ENCODE assay signal across 1 cellular context in genomic region chr12:53049582-53050318, GRCh38.
TF ChIP-seq lines count a peak whose summit lies in the region.

A gene with protein sequence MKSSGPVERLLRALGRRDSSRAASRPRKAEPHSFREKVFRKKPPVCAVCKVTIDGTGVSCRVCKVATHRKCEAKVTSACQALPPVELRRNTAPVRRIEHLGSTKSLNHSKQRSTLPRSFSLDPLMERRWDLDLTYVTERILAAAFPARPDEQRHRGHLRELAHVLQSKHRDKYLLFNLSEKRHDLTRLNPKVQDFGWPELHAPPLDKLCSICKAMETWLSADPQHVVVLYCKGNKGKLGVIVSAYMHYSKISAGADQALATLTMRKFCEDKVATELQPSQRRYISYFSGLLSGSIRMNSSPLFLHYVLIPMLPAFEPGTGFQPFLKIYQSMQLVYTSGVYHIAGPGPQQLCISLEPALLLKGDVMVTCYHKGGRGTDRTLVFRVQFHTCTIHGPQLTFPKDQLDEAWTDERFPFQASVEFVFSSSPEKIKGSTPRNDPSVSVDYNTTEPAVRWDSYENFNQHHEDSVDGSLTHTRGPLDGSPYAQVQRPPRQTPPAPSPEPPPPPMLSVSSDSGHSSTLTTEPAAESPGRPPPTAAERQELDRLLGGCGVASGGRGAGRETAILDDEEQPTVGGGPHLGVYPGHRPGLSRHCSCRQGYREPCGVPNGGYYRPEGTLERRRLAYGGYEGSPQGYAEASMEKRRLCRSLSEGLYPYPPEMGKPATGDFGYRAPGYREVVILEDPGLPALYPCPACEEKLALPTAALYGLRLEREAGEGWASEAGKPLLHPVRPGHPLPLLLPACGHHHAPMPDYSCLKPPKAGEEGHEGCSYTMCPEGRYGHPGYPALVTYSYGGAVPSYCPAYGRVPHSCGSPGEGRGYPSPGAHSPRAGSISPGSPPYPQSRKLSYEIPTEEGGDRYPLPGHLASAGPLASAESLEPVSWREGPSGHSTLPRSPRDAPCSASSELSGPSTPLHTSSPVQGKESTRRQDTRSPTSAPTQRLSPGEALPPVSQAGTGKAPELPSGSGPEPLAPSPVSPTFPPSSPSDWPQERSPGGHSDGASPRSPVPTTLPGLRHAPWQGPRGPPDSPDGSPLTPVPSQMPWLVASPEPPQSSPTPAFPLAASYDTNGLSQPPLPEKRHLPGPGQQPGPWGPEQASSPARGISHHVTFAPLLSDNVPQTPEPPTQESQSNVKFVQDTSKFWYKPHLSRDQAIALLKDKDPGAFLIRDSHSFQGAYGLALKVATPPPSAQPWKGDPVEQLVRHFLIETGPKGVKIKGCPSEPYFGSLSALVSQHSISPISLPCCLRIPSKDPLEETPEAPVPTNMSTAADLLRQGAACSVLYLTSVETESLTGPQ (N-terminal part only) (plus strand): TSS chr12:53050065. CDS start chr12:53050186, 121 bp downstream.

TF ChIP-seq in HepG2, 621 proteins besides CTCF, POLR2A, EP300 and RAD21 (continued from another document and continues in another):
- TF ChIP-seq FOXA1 (IDR thresholded peaks at IDR 0.05) (no peak), FOXA1 (CRISPR knock-in tag; IDR thresholded peaks at IDR 0.05) (no peak), ZFP36L2 (CRISPR knock-in tag; IDR thresholded peaks at IDR 0.05) (no peak), IKZF4 (CRISPR knock-in tag; IDR thresholded peaks at IDR 0.05; ENCODE audit: borderline replicate concordance, low read depth, not compliant biosample characterization) (peak; percentile 31), ZNF546 (CRISPR knock-in tag; conservative IDR thresholded peaks at IDR 0.05) (no peak), TCF7 (IDR thresholded peaks at IDR 0.05; ENCODE audit: low read depth) (no peak), EEA1 (CRISPR knock-in tag; IDR thresholded peaks at IDR 0.05; ENCODE audit: borderline replicate concordance) (no peak), RFX3 (CRISPR knock-in tag; IDR thresholded peaks at IDR 0.05) (no peak), ZFP37 (CRISPR knock-in tag; IDR thresholded peaks at IDR 0.05; ENCODE audit: borderline replicate concordance) (peak; percentile 18; the same call in 1 of the 2 replicates), ZNF326 (CRISPR knock-in tag; IDR thresholded peaks at IDR 0.05; ENCODE audit: borderline replicate concordance) (no peak), ZBTB42 (CRISPR knock-in tag; IDR thresholded peaks at IDR 0.05) (no peak), HMGA1 (CRISPR knock-in tag; conservative IDR thresholded peaks at IDR 0.05) (no peak), CSRNP2 (CRISPR knock-in tag; conservative IDR thresholded peaks at IDR 0.05; ENCODE audit: low read depth) (no peak), KDM4B (CRISPR knock-in tag; IDR thresholded peaks at IDR 0.05) (no peak), RBM39 (IDR thresholded peaks at IDR 0.05; ENCODE audit: low read depth, low read length, poor library complexity, severe bottlenecking) (peak; percentile 64), KDM5A (IDR thresholded peaks at IDR 0.05; ENCODE audit: borderline replicate concordance, low read length) (no peak), ZNF564 (CRISPR knock-in tag; IDR thresholded peaks at IDR 0.05) (no peak; the same call in 1 of the 2 replicates), CBX1 (IDR thresholded peaks at IDR 0.05; ENCODE audit: low read depth) (no peak), TBX2 (CRISPR knock-in tag; IDR thresholded peaks at IDR 0.05; ENCODE audit: borderline replicate concordance) (peak; percentile 73; the same call in 1 of the 2 replicates), ZNF18 (CRISPR knock-in tag; IDR thresholded peaks at IDR 0.05; ENCODE audit: insufficient replicate concordance) (peak; percentile 70), SMAD3 (CRISPR knock-in tag; IDR thresholded peaks at IDR 0.05) (peak; percentile 39; the same call in 1 of the 2 replicates), ARNT2 (CRISPR knock-in tag; IDR thresholded peaks at IDR 0.05; ENCODE audit: low read depth) (no peak; the same call in 1 of the 2 replicates), ZNF589 (CRISPR knock-in tag; conservative IDR thresholded peaks at IDR 0.05) (no peak), ETS1 (CRISPR knock-in tag; IDR thresholded peaks at IDR 0.05) (no peak), FOSL2 (CRISPR knock-in tag; IDR thresholded peaks at IDR 0.05) (no peak; the same call in 1 of the 2 replicates), BORCS8-MEF2B (CRISPR knock-in tag; IDR thresholded peaks at IDR 0.05) (no peak), KLF6 (CRISPR knock-in tag; IDR thresholded peaks at IDR 0.05) (no peak), ZNF766 (CRISPR knock-in tag; IDR thresholded peaks at IDR 0.05; ENCODE audit: borderline replicate concordance) (no peak), MXD3 (CRISPR knock-in tag; IDR thresholded peaks at IDR 0.05) (peak; percentile 64; the same call in 1 of the 2 replicates), AGO2 (optimal IDR thresholded peaks at IDR 0.05; ENCODE audit: low read depth, low read length) (peak; percentile 79), ZNF724P (CRISPR knock-in tag; IDR thresholded peaks at IDR 0.05; ENCODE audit: borderline replicate concordance) (no peak)
- TF ChIP-seq, protein P1, sequence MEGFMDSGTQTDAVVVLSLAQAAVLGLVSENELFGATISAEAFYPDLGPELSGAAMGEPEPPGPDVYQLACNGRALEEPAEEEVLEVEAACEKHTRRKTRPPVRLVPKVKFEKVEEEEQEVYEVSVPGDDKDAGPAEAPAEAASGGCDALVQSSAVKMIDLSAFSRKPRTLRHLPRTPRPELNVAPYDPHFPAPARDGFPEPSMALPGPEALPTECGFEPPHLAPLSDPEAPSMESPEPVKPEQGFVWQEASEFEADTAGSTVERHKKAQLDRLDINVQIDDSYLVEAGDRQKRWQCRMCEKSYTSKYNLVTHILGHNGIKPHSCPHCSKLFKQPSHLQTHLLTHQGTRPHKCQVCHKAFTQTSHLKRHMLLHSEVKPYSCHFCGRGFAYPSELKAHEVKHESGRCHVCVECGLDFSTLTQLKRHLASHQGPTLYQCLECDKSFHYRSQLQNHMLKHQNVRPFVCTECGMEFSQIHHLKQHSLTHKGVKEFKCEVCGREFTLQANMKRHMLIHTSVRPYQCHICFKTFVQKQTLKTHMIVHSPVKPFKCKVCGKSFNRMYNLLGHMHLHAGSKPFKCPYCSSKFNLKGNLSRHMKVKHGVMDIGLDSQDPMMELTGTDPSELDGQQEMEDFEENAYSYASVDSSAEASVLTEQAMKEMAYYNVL (CRISPR knock-in tag; IDR thresholded peaks at IDR 0.05; ENCODE audit: borderline replicate concordance) = peak; percentile 59; the same call in 1 of the 2 replicates
- TF ChIP-seq, protein P2, sequence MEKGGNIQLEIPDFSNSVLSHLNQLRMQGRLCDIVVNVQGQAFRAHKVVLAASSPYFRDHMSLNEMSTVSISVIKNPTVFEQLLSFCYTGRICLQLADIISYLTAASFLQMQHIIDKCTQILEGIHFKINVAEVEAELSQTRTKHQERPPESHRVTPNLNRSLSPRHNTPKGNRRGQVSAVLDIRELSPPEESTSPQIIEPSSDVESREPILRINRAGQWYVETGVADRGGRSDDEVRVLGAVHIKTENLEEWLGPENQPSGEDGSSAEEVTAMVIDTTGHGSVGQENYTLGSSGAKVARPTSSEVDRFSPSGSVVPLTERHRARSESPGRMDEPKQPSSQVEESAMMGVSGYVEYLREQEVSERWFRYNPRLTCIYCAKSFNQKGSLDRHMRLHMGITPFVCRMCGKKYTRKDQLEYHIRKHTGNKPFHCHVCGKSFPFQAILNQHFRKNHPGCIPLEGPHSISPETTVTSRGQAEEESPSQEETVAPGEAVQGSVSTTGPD (CRISPR knock-in tag; IDR thresholded peaks at IDR 0.05) = no peak
- TF ChIP-seq, protein P3, sequence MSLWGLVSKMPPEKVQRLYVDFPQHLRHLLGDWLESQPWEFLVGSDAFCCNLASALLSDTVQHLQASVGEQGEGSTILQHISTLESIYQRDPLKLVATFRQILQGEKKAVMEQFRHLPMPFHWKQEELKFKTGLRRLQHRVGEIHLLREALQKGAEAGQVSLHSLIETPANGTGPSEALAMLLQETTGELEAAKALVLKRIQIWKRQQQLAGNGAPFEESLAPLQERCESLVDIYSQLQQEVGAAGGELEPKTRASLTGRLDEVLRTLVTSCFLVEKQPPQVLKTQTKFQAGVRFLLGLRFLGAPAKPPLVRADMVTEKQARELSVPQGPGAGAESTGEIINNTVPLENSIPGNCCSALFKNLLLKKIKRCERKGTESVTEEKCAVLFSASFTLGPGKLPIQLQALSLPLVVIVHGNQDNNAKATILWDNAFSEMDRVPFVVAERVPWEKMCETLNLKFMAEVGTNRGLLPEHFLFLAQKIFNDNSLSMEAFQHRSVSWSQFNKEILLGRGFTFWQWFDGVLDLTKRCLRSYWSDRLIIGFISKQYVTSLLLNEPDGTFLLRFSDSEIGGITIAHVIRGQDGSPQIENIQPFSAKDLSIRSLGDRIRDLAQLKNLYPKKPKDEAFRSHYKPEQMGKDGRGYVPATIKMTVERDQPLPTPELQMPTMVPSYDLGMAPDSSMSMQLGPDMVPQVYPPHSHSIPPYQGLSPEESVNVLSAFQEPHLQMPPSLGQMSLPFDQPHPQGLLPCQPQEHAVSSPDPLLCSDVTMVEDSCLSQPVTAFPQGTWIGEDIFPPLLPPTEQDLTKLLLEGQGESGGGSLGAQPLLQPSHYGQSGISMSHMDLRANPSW (CRISPR knock-in tag; IDR thresholded peaks at IDR 0.05; ENCODE audit: borderline replicate concordance) = no peak
- TF ChIP-seq, protein P4, sequence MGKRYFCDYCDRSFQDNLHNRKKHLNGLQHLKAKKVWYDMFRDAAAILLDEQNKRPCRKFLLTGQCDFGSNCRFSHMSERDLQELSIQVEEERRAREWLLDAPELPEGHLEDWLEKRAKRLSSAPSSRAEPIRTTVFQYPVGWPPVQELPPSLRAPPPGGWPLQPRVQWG (CRISPR knock-in tag; IDR thresholded peaks at IDR 0.05; ENCODE audit: borderline replicate concordance, low read depth) = no peak
- TF ChIP-seq, protein P5, sequence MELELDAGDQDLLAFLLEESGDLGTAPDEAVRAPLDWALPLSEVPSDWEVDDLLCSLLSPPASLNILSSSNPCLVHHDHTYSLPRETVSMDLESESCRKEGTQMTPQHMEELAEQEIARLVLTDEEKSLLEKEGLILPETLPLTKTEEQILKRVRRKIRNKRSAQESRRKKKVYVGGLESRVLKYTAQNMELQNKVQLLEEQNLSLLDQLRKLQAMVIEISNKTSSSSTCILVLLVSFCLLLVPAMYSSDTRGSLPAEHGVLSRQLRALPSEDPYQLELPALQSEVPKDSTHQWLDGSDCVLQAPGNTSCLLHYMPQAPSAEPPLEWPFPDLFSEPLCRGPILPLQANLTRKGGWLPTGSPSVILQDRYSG (CRISPR knock-in tag; IDR thresholded peaks at IDR 0.05) = no peak
- TF ChIP-seq, protein P6, sequence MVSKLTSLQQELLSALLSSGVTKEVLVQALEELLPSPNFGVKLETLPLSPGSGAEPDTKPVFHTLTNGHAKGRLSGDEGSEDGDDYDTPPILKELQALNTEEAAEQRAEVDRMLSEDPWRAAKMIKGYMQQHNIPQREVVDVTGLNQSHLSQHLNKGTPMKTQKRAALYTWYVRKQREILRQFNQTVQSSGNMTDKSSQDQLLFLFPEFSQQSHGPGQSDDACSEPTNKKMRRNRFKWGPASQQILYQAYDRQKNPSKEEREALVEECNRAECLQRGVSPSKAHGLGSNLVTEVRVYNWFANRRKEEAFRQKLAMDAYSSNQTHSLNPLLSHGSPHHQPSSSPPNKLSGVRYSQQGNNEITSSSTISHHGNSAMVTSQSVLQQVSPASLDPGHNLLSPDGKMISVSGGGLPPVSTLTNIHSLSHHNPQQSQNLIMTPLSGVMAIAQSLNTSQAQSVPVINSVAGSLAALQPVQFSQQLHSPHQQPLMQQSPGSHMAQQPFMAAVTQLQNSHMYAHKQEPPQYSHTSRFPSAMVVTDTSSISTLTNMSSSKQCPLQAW (CRISPR knock-in tag; IDR thresholded peaks at IDR 0.05) = peak; percentile 61; the same call in 1 of the 2 replicates
